In genomic region chr11:46680815-46681214, GRCh38 we compare ENCODE assay signal across 18 cellular contexts. TPM values are rescaled to one million over a fixed set of nuclear protein-coding genes. Genes with fewer than 3 reads are reported as not detected.
DNase-seq lines count a peak whose midpoint lies in the region; ATAC-seq and TF ChIP-seq lines count a peak whose summit lies in the region.
"Had no signal": no experiment of that assay in that cellular context is flagged by ENCODE, and none has a peak within 500 bp of the region (broad histone marks: within the 10 kb centered on the region; RNA-seq: fewer than 3 reads in every experiment).

No MANE protein-coding gene starts in this region.

- H3K27ac ChIP-seq in heart right ventricle: no peak overlapping the region
- no peak overlapping the region for H3K27ac ChIP-seq in upper lobe of right lung
- H3K27ac ChIP-seq: GM23248 had no signal

- H3K36me3 Mint-ChIP-seq in chondrocyte (ENCODE audit: low read depth): peaks cover 12% of the 10 kb centered on the region
- H3K36me3 Mint-ChIP-seq in nephron progenitor cell (ENCODE audit: low read depth): peaks cover 11% of the 10 kb centered on the region

- H3K4me3 ChIP-seq in heart right ventricle: no peak overlapping the region
- no peak overlapping the region for H3K4me3 ChIP-seq in upper lobe of right lung
- H3K4me3 ChIP-seq: GM23248 had no signal

- 89 to 94% methylated on average over 22 of the region's 22 CpGs for WGBS in heart right ventricle, 2 donors

- H3K36me3 ChIP-seq in heart right ventricle (peaks cover 5 to 95% (median 45%) of the 10 kb centered on the region in 9 donors), upper lobe of right lung (peaks cover 72% of the 10 kb centered on the region)
- H3K36me3 ChIP-seq: BE2C had no signal

- intact Hi-C loops in left cardiac atrium (cut with DNase I) (no loop called here), heart right ventricle (cut with DNase I) (loop anchor here in 1 of 10 donors (1.0 kb wide), 1 partner anchor 41 kb away; no protein-coding TSS in a partner anchor), upper lobe of right lung (cut with DNase I) (no loop called here)

- H3K4me1 Mint-ChIP-seq in chondrocyte (ENCODE audit: low read depth) (peaks cover 25% of the 10 kb centered on the region), nephron progenitor cell (peaks cover 21% of the 10 kb centered on the region)

- H3K9me3 Mint-ChIP-seq in chondrocyte (ENCODE audit: low read depth) (no peaks in the 10 kb centered on the region), nephron progenitor cell (no peaks in the 10 kb centered on the region)
- H3K9me3 Mint-ChIP-seq: CD8-positive, alpha-beta memory T cell; HFFc6 had no signal

- H3K4me1 ChIP-seq in heart right ventricle: peaks cover 4 to 53% (median 46%) of the 10 kb centered on the region in 9 donors
- peaks cover 8% of the 10 kb centered on the region for H3K4me1 ChIP-seq in upper lobe of right lung
- H3K4me1 ChIP-seq: BE2C had no signal

- H3K4me3 Mint-ChIP-seq in chondrocyte (ENCODE audit: unreplicated experiment): no peak overlapping the region
- H3K4me3 Mint-ChIP-seq in nephron progenitor cell: no peak overlapping the region
- H3K4me3 Mint-ChIP-seq: CD4-positive, CD25-positive, alpha-beta regulatory T cell; CD8-positive, alpha-beta memory T cell; HFFc6 had no signal

- DNase-seq in left cardiac atrium: peak; percentile 8
- no peak for DNase-seq in heart right ventricle
- peak; percentile 88 for DNase-seq in chondrocyte (ENCODE audit: low spot score)
- no peak for DNase-seq in nephron progenitor cell
- DNase-seq in upper lobe of right lung: peak; percentile 55
- DNase-seq in NCI-H2171 (lab: John Stamatoyannopoulos, UW): no peak
- DNase-seq in HCEC 1CT: no peak
- DNase-seq: ACHN; BE2C; C1 segment of cervical spinal cord; Caco-2; CD4-positive, CD25-positive, alpha-beta regulatory T cell; CD8-positive, alpha-beta memory T cell; GM23248; HFFc6 had no signal

- no peaks in the 10 kb centered on the region for H3K27me3 ChIP-seq in heart right ventricle
- H3K27me3 ChIP-seq in upper lobe of right lung: no peaks in the 10 kb centered on the region
- H3K27me3 ChIP-seq: BE2C had no signal

- TF ChIP-seq CTCF in heart right ventricle (IDR thresholded peaks at IDR 0.05) (no peak), chondrocyte (IDR thresholded peaks at IDR 0.05) (no peak), nephron progenitor cell (IDR thresholded peaks at IDR 0.05) (no peak), upper lobe of right lung (IDR thresholded peaks at IDR 0.05) (no peak)

- H3K27ac Mint-ChIP-seq in chondrocyte (ENCODE audit: unreplicated experiment) (no peak overlapping the region), nephron progenitor cell (peak overlapping the region; percentile 90)
- H3K27ac Mint-ChIP-seq: HFFc6 had no signal

- H3K27me3 Mint-ChIP-seq in chondrocyte (ENCODE audit: low read depth) (no peaks in the 10 kb centered on the region), nephron progenitor cell (ENCODE audit: low read depth, poor library complexity) (no peaks in the 10 kb centered on the region)
- H3K27me3 Mint-ChIP-seq: CD4-positive, CD25-positive, alpha-beta regulatory T cell; CD8-positive, alpha-beta memory T cell had no signal

- ATAC-seq in left cardiac atrium: no peak
- ATAC-seq in heart right ventricle: no peak
- ATAC-seq in upper lobe of right lung: no peak
- no peak for ATAC-seq in GM19351 (IDR thresholded peaks at IDR 0.05; ENCODE audit: unreplicated experiment)
- ATAC-seq: HCT116, HepG2 had no signal

- no peaks in the 10 kb centered on the region for H3K9me3 ChIP-seq in heart right ventricle
- no peaks in the 10 kb centered on the region for H3K9me3 ChIP-seq in upper lobe of right lung
- H3K9me3 ChIP-seq: BE2C, Caco-2 had no signal

RNA-seq across cellular contexts. Expression of gene ARHGAP1, which starts 19.6 kb away (rescaled TPM):
- total RNA-seq in left cardiac atrium (100 to 1,000 TPM; 112 to 144 TPM), heart right ventricle (100 to 1,000 TPM in 7 of 10 donors, 10 to 100 TPM in 3; 59.0 to 268 (median 140) TPM), chondrocyte (109 to 163 TPM (median 155 TPM) in 3 replicates), upper lobe of right lung (62.8 TPM)
- polyA plus RNA-seq in heart right ventricle: 10 to 100 TPM; 28.4 to 38.7 TPM

RNA-seq across cellular contexts. Expression of gene ZNF408, which starts 20.0 kb away (rescaled TPM):
- total RNA-seq in left cardiac atrium: 1 to 10 TPM; 7.4 to 9.3 TPM
- 1 to 10 TPM; 5.0 to 8.9 (median 6.7) TPM for total RNA-seq in heart right ventricle
- 1 to 10 TPM; 6.2 to 6.7 TPM for polyA plus RNA-seq in heart right ventricle
- total RNA-seq in chondrocyte: 12.3 to 15.5 TPM (median 14.6 TPM) in 3 replicates
- 9.3 TPM for total RNA-seq in upper lobe of right lung

RNA-seq across cellular contexts. Expression of gene F2, which starts 38.2 kb away (rescaled TPM):
- total RNA-seq in left cardiac atrium (not detected), heart right ventricle (under 1 TPM in 2 of 10 donors, not detected in 8; 0.23 to 0.31 TPM), chondrocyte (0.25 TPM in 1 of 3 replicates, not detected in the others), upper lobe of right lung (not detected)
- polyA plus RNA-seq in heart right ventricle: under 1 TPM; 0.04 to 0.15 TPM
- total RNA-seq: CD4-positive, CD25-positive, alpha-beta regulatory T cell; CD8-positive, alpha-beta memory T cell; GM23248; HFFc6 had no signal
- polyA plus RNA-seq: CD4-positive, CD25-positive, alpha-beta regulatory T cell; CD8-positive, alpha-beta memory T cell; GM23248 had no signal

Comparison
In these comparisons a context has a peak if more than half of its experiments do, and no peak if none do; other contexts are left out.
1. DNase-seq: peak in left cardiac atrium (single experiment), chondrocyte (single experiment) and upper lobe of right lung (single experiment); none in heart right ventricle (0 of 2), nephron progenitor cell (single experiment), NCI-H2171 (single experiment) and HCEC 1CT (single experiment).